ENCODE assay signal across 26 cellular contexts in the genomic region with DNA sequence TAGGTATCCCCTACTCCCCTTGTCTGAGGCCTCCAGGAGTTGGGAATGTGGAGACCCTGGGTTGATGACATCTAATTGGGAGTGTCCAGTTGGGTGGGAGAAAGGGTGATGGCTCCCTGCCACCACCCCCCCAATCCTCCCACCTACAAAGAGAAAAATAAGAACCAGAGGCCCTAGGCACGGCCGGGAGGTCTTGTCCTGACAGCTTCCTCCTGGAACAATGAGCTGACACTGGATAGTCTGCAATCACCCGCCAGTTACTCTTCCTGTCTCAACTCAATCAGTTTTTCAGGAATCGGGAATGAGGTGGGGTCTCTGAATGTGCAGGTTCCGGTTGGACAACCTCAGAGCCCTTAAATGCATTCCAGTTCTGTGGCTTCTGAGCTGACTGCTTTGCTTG.
"Had no signal": no experiment of that assay in that cellular context is flagged by ENCODE, and none has a peak within 500 bp of the region (broad histone marks: within the 10 kb centered on the region; RNA-seq: fewer than 3 reads in every experiment).

No MANE protein-coding gene starts in this region.

- H3K9ac ChIP-seq: neural progenitor cell had no signal

- H3K9me3 Mint-ChIP-seq: natural killer cell; neural progenitor cell; stimulated activated effector memory CD8-positive, alpha-beta T cell treated with anti-CD3 and anti-CD28 coated beads, Interleukin-12 subunit alpha, Interleukin-12 subunit beta, amount 100 ng/mL, for 72 hours had no signal

- ATAC-seq: natural killer cell; pancreas; right cardiac atrium; right lobe of liver; stimulated activated effector memory CD8-positive, alpha-beta T cell treated with anti-CD3 and anti-CD28 coated beads, Interleukin-12 subunit alpha, Interleukin-12 subunit beta, amount 100 ng/mL, for 72 hours; stimulated activated naive B cell treated with anti-CD40 and anti-IgM and Interleukin-4, amounts not matched to agents 10 μg/mL and 1 μg/mL and 100 μg/mL, for 72 hours had no signal

- H3K27me3 ChIP-seq: pancreas, right lobe of liver, sigmoid colon, stomach, thyroid gland, transverse colon, upper lobe of left lung, vagina had no signal

- H3K36me3 ChIP-seq: neural progenitor cell, neutrophil, pancreas, prostate gland, right lobe of liver, sigmoid colon, stomach, thoracic aorta, thyroid gland, transverse colon, upper lobe of left lung, vagina had no signal

- H3K4me3 ChIP-seq: neural progenitor cell, pancreas, prostate gland, right lobe of liver, sigmoid colon, stomach, thoracic aorta, thyroid gland, transverse colon, upper lobe of left lung, vagina had no signal

- H3K9me3 ChIP-seq: neutrophil, prostate gland, right lobe of liver, thyroid gland, upper lobe of left lung, vagina had no signal

- H3K4me1 ChIP-seq: neural progenitor cell, pancreas, prostate gland, right lobe of liver, sigmoid colon, stomach, thyroid gland, transverse colon, upper lobe of left lung, vagina had no signal

- H3K4me2 ChIP-seq: neural progenitor cell had no signal

- H3K4me1 Mint-ChIP-seq: naive B cell; natural killer cell; nephron; stimulated activated effector memory CD8-positive, alpha-beta T cell treated with anti-CD3 and anti-CD28 coated beads, Interleukin-12 subunit alpha, Interleukin-12 subunit beta, amount 100 ng/mL, for 72 hours; stimulated activated naive B cell treated with anti-CD40 and anti-IgM and Interleukin-4, amounts not matched to agents 10 μg/mL and 1 μg/mL and 100 μg/mL, for 72 hours had no signal

- H3K4me3 Mint-ChIP-seq: naive B cell; natural killer cell; nephron; neural progenitor cell; stimulated activated effector memory CD8-positive, alpha-beta T cell treated with anti-CD3 and anti-CD28 coated beads, Interleukin-12 subunit alpha, Interleukin-12 subunit beta, amount 100 ng/mL, for 72 hours; stimulated activated naive B cell treated with anti-CD40 and anti-IgM and Interleukin-4, amounts not matched to agents 10 μg/mL and 1 μg/mL and 100 μg/mL, for 72 hours; stimulated activated naive CD8-positive, alpha-beta T cell treated with anti-CD3 and anti-CD28 coated beads, Interleukin-15, Interleukin-2, amounts not matched to agents 100 ng/mL and 50 ng/mL, for 24 hours had no signal

- H3K27ac ChIP-seq: neural progenitor cell, neutrophil, pancreas, prostate gland, right lobe of liver, sigmoid colon, stomach, thoracic aorta, thyroid gland, transverse colon, upper lobe of left lung, vagina had no signal

- H3K36me3 Mint-ChIP-seq: naive B cell; natural killer cell; neural progenitor cell; stimulated activated effector memory CD8-positive, alpha-beta T cell treated with anti-CD3 and anti-CD28 coated beads, Interleukin-12 subunit alpha, Interleukin-12 subunit beta, amount 100 ng/mL, for 72 hours; stimulated activated naive B cell treated with anti-CD40 and anti-IgM and Interleukin-4, amounts not matched to agents 10 μg/mL and 1 μg/mL and 100 μg/mL, for 72 hours had no signal

- DNase-seq: naive B cell; natural killer cell; nucleus accumbens; pancreas; right cardiac atrium; right lobe of liver; sigmoid colon; small intestine; stimulated activated CD4-positive, alpha-beta T cell treated with anti-CD3 and anti-CD28 coated beads, Interleukin-15, amount 100 ng/mL, for 24 hours; stimulated activated CD4-positive, alpha-beta T cell treated with anti-CD3 and anti-CD28 coated beads, Interleukin-2, amount 100 ng/mL, for 24 hours; stimulated activated CD4-positive, alpha-beta T cell treated with anti-CD3 and anti-CD28 coated beads, Interleukin-2, amount 100 ng/mL, for 48 hours; stimulated activated CD4-positive, alpha-beta T cell treated with anti-CD3 and anti-CD28 coated beads, Interleukin-4, amount 100 ng/mL, for 24 hours; stimulated activated naive B cell treated with anti-CD40 and anti-IgM and Interleukin-4, amounts not matched to agents 10 μg/mL and 1 μg/mL and 100 μg/mL, for 72 hours; stimulated activated naive CD4-positive, alpha-beta T cell treated with Interleukin-2 at 50 U/mL for 16 hours; stomach; thyroid gland; transverse colon; upper lobe of left lung had no signal

- H3K27ac Mint-ChIP-seq: naive B cell; natural killer cell; nephron; stimulated activated effector memory CD8-positive, alpha-beta T cell treated with anti-CD3 and anti-CD28 coated beads, Interleukin-12 subunit alpha, Interleukin-12 subunit beta, amount 100 ng/mL, for 72 hours; stimulated activated naive B cell treated with anti-CD40 and anti-IgM and Interleukin-4, amounts not matched to agents 10 μg/mL and 1 μg/mL and 100 μg/mL, for 72 hours; stimulated activated naive CD8-positive, alpha-beta T cell treated with anti-CD3 and anti-CD28 coated beads, Interleukin-15, Interleukin-2, amounts not matched to agents 100 ng/mL and 50 ng/mL, for 24 hours had no signal

- H2AFZ ChIP-seq: neural progenitor cell had no signal
